9 cellular contexts compared by ENCODE assay signal in genomic region chr10:14601872-14602725, GRCh38.
A peak's percentile ranks its signal among the peaks of the same experiment; 100 is the strongest.
DNase-seq lines count a peak whose midpoint lies in the region; ATAC-seq, FAIRE-seq and TF ChIP-seq lines count a peak whose summit lies in the region.
"Had no signal": no experiment of that assay in that cellular context is flagged by ENCODE, and none has a peak within 500 bp of the region (broad histone marks: within the 10 kb centered on the region; RNA-seq: fewer than 3 reads in every experiment).

No MANE protein-coding gene starts in this region.

- no peak overlapping the region for H2AFZ ChIP-seq in H1 (ENCODE audit: low read length)

- H3K79me1 ChIP-seq in H1 (ENCODE audit: low read depth, low read length): peaks cover 6% of the 10 kb centered on the region

- intact Hi-C loops in activated CD4-positive, alpha-beta T cell treated with anti-CD3 and anti-CD28 coated beads, Interleukin-2, amount 10 ng/mL, durations not matched to agents 24 days and 14 days (cut with micrococcal nuclease): no loop called here

- H3K27me3 ChIP-seq in H1 (replicated peaks in 1 of 4; ENCODE audit: control insufficient read depth in 3 of 4, extremely low read depth in 1 of 4, insufficient read depth in 3 of 4, low read length in 3 of 4): peaks cover 0 to 7% (median 2%) of the 10 kb centered on the region in 4 experiments; a peak in 3 of 7 replicates

- no peak overlapping the region for H3K14ac ChIP-seq in H1 (ENCODE audit: insufficient read length)

- H3K79me2 ChIP-seq in H1 (ENCODE audit: control insufficient read depth in 1 of 2, insufficient read depth in 2 of 2, low read length in 2 of 2): peaks cover 0 to 37% of the 10 kb centered on the region in 2 experiments; a peak in 2 of 4 replicates

- peaks cover 9% of the 10 kb centered on the region for H3K9me3 Mint-ChIP-seq in activated CD4-positive, alpha-beta T cell treated with anti-CD3 and anti-CD28 coated beads, Interleukin-2, amount 10 ng/mL, durations not matched to agents 24 days and 14 days
- H3K9me3 Mint-ChIP-seq in osteocyte (ENCODE audit: unreplicated experiment): no peaks in the 10 kb centered on the region

- no peak for TF ChIP-seq CTCF in H1 (IDR thresholded peaks at IDR 0.05; ENCODE audit: control extremely low read depth in 1 of 3, insufficient read depth in 1 of 3, low read depth in 1 of 3, low read length in 3 of 3)
- no peak for TF ChIP-seq CTCF in osteocyte (IDR thresholded peaks at IDR 0.05)

- POLR2A ChIA-PET in H1 (lab: Charles Lee; ENCODE audit: partially characterized antibody): interaction anchor here (1.3 kb wide), 1 partner anchor 11 kb away, joined by 3 read pairs; no protein-coding TSS in a partner anchor

- no peak overlapping the region for H3K23ac ChIP-seq in H1 (ENCODE audit: insufficient read length)

- H2BK15ac ChIP-seq in H1 (ENCODE audit: low read length): no peak overlapping the region

- H2BK5ac ChIP-seq in H1 (ENCODE audit: low read depth, low read length): no peak overlapping the region

- DNase-seq in CD1c-positive myeloid dendritic cell (ENCODE audit: extremely low spot score) (peak; percentile 87), HuH-7 (ENCODE audit: low spot score) (peak; percentile 46), H1 (ENCODE audit: low read depth in 1 of 2, low spot score in 2 of 2) (no peak), osteocyte (ENCODE audit: extremely low spot score, unreplicated experiment) (no peak), HUDEP-2 (lab: John Stamatoyannopoulos, UW; ENCODE audit: unreplicated experiment in 76 of 76) (no peak), GDM1 (lab: John Stamatoyannopoulos, UW) (no peak)
- DNase-seq in activated CD4-positive, alpha-beta T cell treated with anti-CD3 and anti-CD28 coated beads, Interleukin-2, amount 10 ng/mL, durations not matched to agents 24 days and 14 days: peak; percentile 85
- DNase-seq: right cardiac atrium had no signal

- peaks cover 0 to 3% (median 2%) of the 10 kb centered on the region in 4 experiments; a peak in 5 of 7 replicates for H3K4me1 ChIP-seq in H1 (replicated peaks in 1 of 4; ENCODE audit: control insufficient read depth in 3 of 4, insufficient read depth in 4 of 4, low read length in 3 of 4)

- no peak overlapping the region for H2AK5ac ChIP-seq in H1 (ENCODE audit: low read depth, low read length)

- peak overlapping the region; percentile 70 for H3K27ac Mint-ChIP-seq in activated CD4-positive, alpha-beta T cell treated with anti-CD3 and anti-CD28 coated beads, Interleukin-2, amount 10 ng/mL, durations not matched to agents 24 days and 14 days
- H3K27ac Mint-ChIP-seq in osteocyte (ENCODE audit: unreplicated experiment): peak overlapping the region; percentile 15

- H3K4me1 Mint-ChIP-seq in activated CD4-positive, alpha-beta T cell treated with anti-CD3 and anti-CD28 coated beads, Interleukin-2, amount 10 ng/mL, durations not matched to agents 24 days and 14 days: peaks cover 73% of the 10 kb centered on the region
- peaks cover 31% of the 10 kb centered on the region for H3K4me1 Mint-ChIP-seq in osteocyte (ENCODE audit: unreplicated experiment)

- peak overlapping the region in 1 of 4 experiments; percentile 0; a peak in 1 of 8 replicates for H3K4me3 ChIP-seq in H1 (ENCODE audit: extremely low read depth in 1 of 4, insufficient read depth in 2 of 4, low read depth in 3 of 4, low read length in 4 of 4)

- peak; percentile 38 for ATAC-seq in GM19467 (IDR thresholded peaks at IDR 0.05; ENCODE audit: unreplicated experiment)

- no peak overlapping the region for H4K8ac ChIP-seq in H1 (ENCODE audit: extremely low read depth, insufficient read depth, low read length)

- peak overlapping the region in 1 of 2 experiments; percentile 77; a peak in 1 of 4 replicates for H3K4me2 ChIP-seq in H1 (ENCODE audit: insufficient read depth in 1 of 2, low read depth in 2 of 2, low read length in 2 of 2)

- no peak overlapping the region for H3K27ac ChIP-seq in H1 (ENCODE audit: low read depth, low read length)

- WGBS in H1 (ENCODE audit: extremely low coverage in 1 of 2, insufficient coverage in 1 of 2, insufficient read length in 1 of 2, insufficient replicate concordance in 2 of 2, low coverage in 1 of 2, low lambda C conversion rate in 2 of 2, missing lambda C conversion rate in 1 of 2), 2 experiments: 88% methylated on average over 16 of the region's 16 CpGs; no CpG with 5 or more reads in 1 of the 2 experiments

- no peak overlapping the region for H3K9ac ChIP-seq in H1 (replicated peaks in 1 of 4; ENCODE audit: extremely low read depth in 1 of 4, low read depth in 3 of 4, low read length in 3 of 4)

- no peak overlapping the region for H4K5ac ChIP-seq in H1 (ENCODE audit: insufficient read length, low read depth, low read length)

- no peak overlapping the region for H3K18ac ChIP-seq in H1 (ENCODE audit: extremely low read depth, low read length)

- TF ChIP-seq POLR2A in H1 (IDR thresholded peaks at IDR 0.05; ENCODE audit: control extremely low read depth in 1 of 2, low read depth in 2 of 2, low read length in 2 of 2): no peak

- H4K91ac ChIP-seq in H1 (replicated peaks; ENCODE audit: insufficient read length, low read length): no peak overlapping the region

- CTCF ChIA-PET in H1 (lab: Charles Lee; ENCODE audit: partially characterized antibody): no interaction called here

- H2BK120ac ChIP-seq in H1 (replicated peaks; ENCODE audit: low read depth, low read length): no peak overlapping the region

- H4K20me1 ChIP-seq in H1 (replicated peaks in 1 of 2; ENCODE audit: control insufficient read depth in 1 of 2, insufficient read depth in 2 of 2, low read length in 2 of 2): peaks cover 2 to 7% of the 10 kb centered on the region in 2 experiments

- no peak overlapping the region for H3K56ac ChIP-seq in H1 (replicated peaks; ENCODE audit: insufficient read length, low read depth, low read length)

- H2BK20ac ChIP-seq in H1 (ENCODE audit: low read length): no peak overlapping the region

- peaks cover 5% of the 10 kb centered on the region; the same call in 1 of the 2 replicates for H3K23me2 ChIP-seq in H1 (ENCODE audit: low read depth, low read length)

- TF ChIP-seq EP300 in H1 (IDR thresholded peaks at IDR 0.05; ENCODE audit: borderline replicate concordance in 1 of 2, low read depth in 2 of 2, low read length in 2 of 2): no peak

- no peaks in the 10 kb centered on the region for H3K27me3 Mint-ChIP-seq in activated CD4-positive, alpha-beta T cell treated with anti-CD3 and anti-CD28 coated beads, Interleukin-2, amount 10 ng/mL, durations not matched to agents 24 days and 14 days
- no peaks in the 10 kb centered on the region for H3K27me3 Mint-ChIP-seq in osteocyte (ENCODE audit: unreplicated experiment)

- TF ChIP-seq RAD21 in H1 (IDR thresholded peaks at IDR 0.05 in 1 of 2, conservative IDR thresholded peaks at IDR 0.05 in 1 of 2; ENCODE audit: low read depth in 2 of 2, low read length in 2 of 2): no peak

- FAIRE-seq in H1 (lab: Jason Lieb, UNC): no peak

- no peak overlapping the region for H3K4ac ChIP-seq in H1 (replicated peaks; ENCODE audit: insufficient read length, low read depth, low read length)

- H3K36me3 ChIP-seq in H1 (ENCODE audit: control insufficient read depth in 2 of 4, insufficient read depth in 4 of 4, low read length in 3 of 4): peaks cover 0 to 5% (median 0%) of the 10 kb centered on the region in 4 experiments; a peak in 1 of 8 replicates

- H3K9me3 ChIP-seq in H1 (ENCODE audit: insufficient read depth in 2 of 2, low read depth in 1 of 2, low read length in 1 of 2): no peaks in the 10 kb centered on the region

- no peak overlapping the region for H2BK12ac ChIP-seq in H1 (ENCODE audit: low read depth, low read length)

- H3K36me3 Mint-ChIP-seq in activated CD4-positive, alpha-beta T cell treated with anti-CD3 and anti-CD28 coated beads, Interleukin-2, amount 10 ng/mL, durations not matched to agents 24 days and 14 days (ENCODE audit: low read depth): peaks cover 55% of the 10 kb centered on the region
- H3K36me3 Mint-ChIP-seq in osteocyte (ENCODE audit: unreplicated experiment): peaks cover 14% of the 10 kb centered on the region

- peak overlapping the region; percentile 97 for H3K4me3 Mint-ChIP-seq in activated CD4-positive, alpha-beta T cell treated with anti-CD3 and anti-CD28 coated beads, Interleukin-2, amount 10 ng/mL, durations not matched to agents 24 days and 14 days
- peak overlapping the region; percentile 92 for H3K4me3 Mint-ChIP-seq in osteocyte (ENCODE audit: unreplicated experiment)

TF ChIP-seq in H1, 55 proteins besides CTCF, POLR2A, EP300 and RAD21 (continues in another document):
- TF ChIP-seq POU5F1 (IDR thresholded peaks at IDR 0.05; ENCODE audit: low read depth, low read length): no peak

Comparison
In these comparisons a context has a peak if more than half of its experiments do, and no peak if none do; other contexts are left out.
1. DNase-seq: peak in CD1c-positive myeloid dendritic cell (single experiment), HuH-7 (single experiment) and activated CD4-positive, alpha-beta T cell treated with anti-CD3 and anti-CD28 coated beads, Interleukin-2, amount 10 ng/mL, durations not matched to agents 24 days and 14 days (single experiment); none in H1 (0 of 2), osteocyte (single experiment), HUDEP-2 (0 of 76) and GDM1 (single experiment).